ENCODE assay signal across 8 cellular contexts in genomic region chr9:33721674-33722358, GRCh38.
A peak's percentile ranks its signal among the peaks of the same experiment; 100 is the strongest.
DNase-seq lines count a peak whose midpoint lies in the region; ATAC-seq and TF ChIP-seq lines count a peak whose summit lies in the region.

No MANE protein-coding gene starts in this region.

- H3K4me3 ChIP-seq in RWPE2 (ENCODE audit: severe bottlenecking) (no peak overlapping the region), foreskin fibroblast (ENCODE audit: low read depth in 1 of 2, low read length in 2 of 2) (no peak overlapping the region), suprapubic skin (no peak overlapping the region)

- no peak for TF ChIP-seq EP300 in suprapubic skin (IDR thresholded peaks at IDR 0.05)

- TF ChIP-seq CTCF in RWPE2 (IDR thresholded peaks at IDR 0.05; ENCODE audit: poor library complexity, severe bottlenecking) (peak; percentile 99), foreskin fibroblast (IDR thresholded peaks at IDR 0.05; ENCODE audit: low read depth, low read length) (peak; percentile 95), suprapubic skin (IDR thresholded peaks at IDR 0.05) (peak; percentile 99 to 100)

- 26% methylated on average over 31 of the region's 32 CpGs for WGBS in suprapubic skin

- H3K27me3 ChIP-seq in RWPE2 (ENCODE audit: insufficient read depth, poor library complexity, severe bottlenecking) = no peaks in the 10 kb centered on the region
- no peaks in the 10 kb centered on the region for H3K27me3 ChIP-seq in suprapubic skin

- no peaks in the 10 kb centered on the region for H3K36me3 ChIP-seq in RWPE2 (ENCODE audit: low read depth)
- H3K36me3 ChIP-seq in suprapubic skin = no peaks in the 10 kb centered on the region

- H3K4me3 Mint-ChIP-seq in activated T-helper 17 cell treated with anti-CD3 and anti-CD28 coated beads, Interleukin-2, amount 50 U/mL, for 72 hours = no peak overlapping the region

- DNase-seq in COR-L47 (lab: John Stamatoyannopoulos, UW) (peak; percentile 89), LoVo (ENCODE audit: low spot score) (peak; percentile 84), RWPE2 (ENCODE audit: low spot score) (peak; percentile 79), foreskin fibroblast (peak; percentile 48 to 88), occipital lobe (lab: John Stamatoyannopoulos, UW) (peak; percentile 70), suprapubic skin (ENCODE audit: low spot score in 2 of 2) (peak; percentile 84 to 88)

- ATAC-seq in GM21526 (IDR thresholded peaks at IDR 0.05; ENCODE audit: low FRiP score, unreplicated experiment) (peak; percentile 75), RWPE2 (ENCODE audit: low read depth) (peak; percentile 81)
- ATAC-seq in activated T-helper 17 cell treated with anti-CD3 and anti-CD28 coated beads, Interleukin-2, amount 50 U/mL, for 72 hours (replicated peaks) = peak; percentile 83

- H3K36me3 Mint-ChIP-seq in activated T-helper 17 cell treated with anti-CD3 and anti-CD28 coated beads, Interleukin-2, amount 50 U/mL, for 72 hours (ENCODE audit: low read depth) = no peaks in the 10 kb centered on the region

- H3K27me3 Mint-ChIP-seq in activated T-helper 17 cell treated with anti-CD3 and anti-CD28 coated beads, Interleukin-2, amount 50 U/mL, for 72 hours = peaks cover 3% of the 10 kb centered on the region

- no peaks in the 10 kb centered on the region for H3K9me3 ChIP-seq in RWPE2 (ENCODE audit: severe bottlenecking)
- no peaks in the 10 kb centered on the region for H3K9me3 ChIP-seq in suprapubic skin

- no peak for TF ChIP-seq POLR2A in suprapubic skin (IDR thresholded peaks at IDR 0.05)

- H3K4me1 Mint-ChIP-seq in activated T-helper 17 cell treated with anti-CD3 and anti-CD28 coated beads, Interleukin-2, amount 50 U/mL, for 72 hours = no peaks in the 10 kb centered on the region

- H3K9me3 Mint-ChIP-seq in activated T-helper 17 cell treated with anti-CD3 and anti-CD28 coated beads, Interleukin-2, amount 50 U/mL, for 72 hours = no peaks in the 10 kb centered on the region

- H3K27ac ChIP-seq in RWPE2 (ENCODE audit: poor library complexity, severe bottlenecking) (no peak overlapping the region), suprapubic skin (no peak overlapping the region)

- H3K4me1 ChIP-seq in RWPE2 (ENCODE audit: insufficient read depth, poor library complexity, severe bottlenecking) (no peaks in the 10 kb centered on the region), suprapubic skin (peaks cover 3% of the 10 kb centered on the region)

- H3K27ac Mint-ChIP-seq in activated T-helper 17 cell treated with anti-CD3 and anti-CD28 coated beads, Interleukin-2, amount 50 U/mL, for 72 hours = no peak overlapping the region
